ENCODE assay signal across 8 cellular contexts in genomic region chr14:96390965-96391292, GRCh38. TPM values are rescaled to one million over a fixed set of nuclear protein-coding genes. Genes with fewer than 3 reads are reported as not detected.
A peak's percentile ranks its signal among the peaks of the same experiment; 100 is the strongest.
DNase-seq lines count a peak whose midpoint lies in the region; ATAC-seq, FAIRE-seq and TF ChIP-seq lines count a peak whose summit lies in the region.

No MANE protein-coding gene starts in this region.

- H3K27me3 ChIP-seq in astrocyte (ENCODE audit: insufficient read depth, low read length) (no peaks in the 10 kb centered on the region), thymus (ENCODE audit: control insufficient read depth, insufficient read depth) (no peaks in the 10 kb centered on the region)

- H3K4me1 ChIP-seq in astrocyte (ENCODE audit: insufficient read depth, low read length) = peaks cover 6% of the 10 kb centered on the region
- H3K4me1 ChIP-seq in thymus (ENCODE audit: control insufficient read depth, insufficient read depth, low read length) = peaks cover 2% of the 10 kb centered on the region

- peak overlapping the region; percentile 77 for H3K4me3 ChIP-seq in astrocyte (ENCODE audit: insufficient read depth, low read depth, low read length)
- H3K4me3 ChIP-seq in lower leg skin (ENCODE audit: low read depth, poor library complexity, severe bottlenecking) = peak overlapping the region; percentile 39
- H3K4me3 ChIP-seq in thymus (ENCODE audit: low read length) = peak overlapping the region; percentile 53

- FAIRE-seq in astrocyte (lab: Jason Lieb, UNC) = no peak

- H3K9me3 Mint-ChIP-seq in activated CD8-positive, alpha-beta memory T cell treated with anti-CD3 and anti-CD28 coated beads, Interleukin-2, amount 10 ng/mL, durations not matched to agents 7 days and 5 days (ENCODE audit: low read depth) = no peaks in the 10 kb centered on the region
- no peaks in the 10 kb centered on the region for H3K9me3 Mint-ChIP-seq in astrocyte (ENCODE audit: unreplicated experiment)

- H3K9me3 ChIP-seq in astrocyte (ENCODE audit: insufficient read depth, low read depth, low read length) (no peaks in the 10 kb centered on the region), thymus (ENCODE audit: control insufficient read depth) (no peaks in the 10 kb centered on the region)

- H3K36me3 Mint-ChIP-seq in activated CD8-positive, alpha-beta memory T cell treated with anti-CD3 and anti-CD28 coated beads, Interleukin-2, amount 10 ng/mL, durations not matched to agents 7 days and 5 days = peaks cover 2% of the 10 kb centered on the region
- no peaks in the 10 kb centered on the region for H3K36me3 Mint-ChIP-seq in astrocyte (ENCODE audit: low read depth, unreplicated experiment)

- H3K27ac ChIP-seq in astrocyte (ENCODE audit: low read depth, low read length) (no peak overlapping the region), thymus (ENCODE audit: low read depth) (no peak overlapping the region)

- 4 to 6% methylated on average over 13 of the region's 13 CpGs for WGBS in lower leg skin, 2 donors
- WGBS in thymus = 6% methylated on average over 13 of the region's 13 CpGs

- no peak for TF ChIP-seq POLR2A in lower leg skin (IDR thresholded peaks at IDR 0.05)

- peaks cover 9% of the 10 kb centered on the region for H3K27me3 Mint-ChIP-seq in activated CD8-positive, alpha-beta memory T cell treated with anti-CD3 and anti-CD28 coated beads, Interleukin-2, amount 10 ng/mL, durations not matched to agents 7 days and 5 days
- peaks cover 3% of the 10 kb centered on the region for H3K27me3 Mint-ChIP-seq in astrocyte (ENCODE audit: low read depth, unreplicated experiment)

- DNase-seq in activated CD8-positive, alpha-beta memory T cell treated with anti-CD3 and anti-CD28 coated beads, Interleukin-2, amount 10 ng/mL, durations not matched to agents 7 days and 5 days = no peak
- no peak for DNase-seq in activated CD8-positive, alpha-beta memory T cell treated with anti-CD3 and anti-CD28 coated beads, Interleukin-2, amount 50 U/mL, for 4 hours
- DNase-seq in astrocyte (ENCODE audit: low read depth) (no peak), lower leg skin (ENCODE audit: low spot score in 2 of 2) (no peak), NCI-H2227 treated with DMSO at 0.1 percent for 48 hours (lab: John Stamatoyannopoulos, UW) (no peak)

- H3K27ac Mint-ChIP-seq in activated CD8-positive, alpha-beta memory T cell treated with anti-CD3 and anti-CD28 coated beads, Interleukin-2, amount 10 ng/mL, durations not matched to agents 7 days and 5 days = peak overlapping the region; percentile 79
- no peak overlapping the region for H3K27ac Mint-ChIP-seq in astrocyte (ENCODE audit: unreplicated experiment)

- peak overlapping the region; percentile 83 for H3K9ac ChIP-seq in astrocyte (ENCODE audit: low read length)

- intact Hi-C loops in lower leg skin (cut with DNase I; ENCODE audit: low total_unique reads) = no loop called here

- TF ChIP-seq CTCF in astrocyte (IDR thresholded peaks at IDR 0.05; ENCODE audit: insufficient read depth, low read depth, low read length) (no peak), lower leg skin (IDR thresholded peaks at IDR 0.05) (no peak)

- CTCF ChIA-PET in activated CD8-positive, alpha-beta memory T cell treated with anti-CD3 and anti-CD28 coated beads, Interleukin-2, amount 10 ng/mL, durations not matched to agents 7 days and 5 days (lab: Charles Lee) = interaction anchor here (0.7 to 2.4 kb wide), 4 partner anchors 10 to 115 kb away, joined by 3 to 9 read pairs (median 3); partner anchors contain the start of gene ATG2B

- H2AFZ ChIP-seq in astrocyte (ENCODE audit: low read depth, low read length) = peak overlapping the region; percentile 97

- H4K20me1 ChIP-seq in astrocyte (ENCODE audit: insufficient read depth, low read length) = no peaks in the 10 kb centered on the region

- ATAC-seq in activated CD8-positive, alpha-beta memory T cell treated with anti-CD3 and anti-CD28 coated beads, Interleukin-2, amount 10 ng/mL, durations not matched to agents 7 days and 5 days = no peak
- no peak for ATAC-seq in HG03442 (IDR thresholded peaks at IDR 0.05; ENCODE audit: unreplicated experiment)
- no peak for ATAC-seq in HG03139 (IDR thresholded peaks at IDR 0.05; ENCODE audit: unreplicated experiment)

- H3K4me1 Mint-ChIP-seq in activated CD8-positive, alpha-beta memory T cell treated with anti-CD3 and anti-CD28 coated beads, Interleukin-2, amount 10 ng/mL, durations not matched to agents 7 days and 5 days = peaks cover 9% of the 10 kb centered on the region
- H3K4me1 Mint-ChIP-seq in astrocyte (ENCODE audit: low read depth, unreplicated experiment) = no peaks in the 10 kb centered on the region

- no peaks in the 10 kb centered on the region for H3K79me2 ChIP-seq in astrocyte (ENCODE audit: insufficient read depth, low read length)

- peak overlapping the region; percentile 84 for H3K4me3 Mint-ChIP-seq in activated CD8-positive, alpha-beta memory T cell treated with anti-CD3 and anti-CD28 coated beads, Interleukin-2, amount 10 ng/mL, durations not matched to agents 7 days and 5 days
- H3K4me3 Mint-ChIP-seq in astrocyte (ENCODE audit: unreplicated experiment) = peak overlapping the region; percentile 89

- peak overlapping the region; percentile 98 for H3K4me2 ChIP-seq in astrocyte (ENCODE audit: low read length)

- H3K36me3 ChIP-seq in astrocyte (ENCODE audit: insufficient read depth, low read length) = peaks cover under 1% of the 10 kb centered on the region
- no peaks in the 10 kb centered on the region for H3K36me3 ChIP-seq in thymus (ENCODE audit: control insufficient read depth, insufficient read depth)

RNA-seq across cellular contexts. Expression of gene AK7, which starts 1.0 kb away (rescaled TPM):
- total RNA-seq in activated CD8-positive, alpha-beta memory T cell treated with anti-CD3 and anti-CD28 coated beads, Interleukin-2, amount 10 ng/mL, durations not matched to agents 7 days and 5 days = 1 to 10 TPM in 1 of 2 experiments, under 1 TPM in 1; 0.80 to 1.6 TPM
- total RNA-seq in astrocyte (0.60 and 1.0 TPM in 2 replicates), lower leg skin (10 to 100 TPM in 3 of 4 donors, 1 to 10 TPM in 1; 9.8 to 22.5 (median 11.7) TPM)
- polyA plus RNA-seq in thymus = 0.64 TPM

RNA-seq across cellular contexts. Expression of gene GSKIP, which starts 27.6 kb away (rescaled TPM):
- 10 to 100 TPM; 15.0 to 26.0 TPM for total RNA-seq in activated CD8-positive, alpha-beta memory T cell treated with anti-CD3 and anti-CD28 coated beads, Interleukin-2, amount 10 ng/mL, durations not matched to agents 7 days and 5 days
- 22.7 and 22.8 TPM in 2 replicates for total RNA-seq in astrocyte
- total RNA-seq in lower leg skin = 10 to 100 TPM; 22.6 to 37.1 (median 27.4) TPM
- polyA plus RNA-seq in thymus = 20.8 TPM

RNA-seq across cellular contexts. Expression of gene ATG2B, which starts 27.8 kb away (rescaled TPM):
- 10 to 100 TPM; 14.7 to 15.4 TPM for total RNA-seq in activated CD8-positive, alpha-beta memory T cell treated with anti-CD3 and anti-CD28 coated beads, Interleukin-2, amount 10 ng/mL, durations not matched to agents 7 days and 5 days
- 14.2 and 15.0 TPM in 2 replicates for total RNA-seq in astrocyte
- total RNA-seq in lower leg skin = 10 to 100 TPM; 23.8 to 44.8 (median 30.9) TPM
- polyA plus RNA-seq in thymus = 9.6 TPM
